20 cellular contexts compared by ENCODE assay signal in the genomic region with DNA sequence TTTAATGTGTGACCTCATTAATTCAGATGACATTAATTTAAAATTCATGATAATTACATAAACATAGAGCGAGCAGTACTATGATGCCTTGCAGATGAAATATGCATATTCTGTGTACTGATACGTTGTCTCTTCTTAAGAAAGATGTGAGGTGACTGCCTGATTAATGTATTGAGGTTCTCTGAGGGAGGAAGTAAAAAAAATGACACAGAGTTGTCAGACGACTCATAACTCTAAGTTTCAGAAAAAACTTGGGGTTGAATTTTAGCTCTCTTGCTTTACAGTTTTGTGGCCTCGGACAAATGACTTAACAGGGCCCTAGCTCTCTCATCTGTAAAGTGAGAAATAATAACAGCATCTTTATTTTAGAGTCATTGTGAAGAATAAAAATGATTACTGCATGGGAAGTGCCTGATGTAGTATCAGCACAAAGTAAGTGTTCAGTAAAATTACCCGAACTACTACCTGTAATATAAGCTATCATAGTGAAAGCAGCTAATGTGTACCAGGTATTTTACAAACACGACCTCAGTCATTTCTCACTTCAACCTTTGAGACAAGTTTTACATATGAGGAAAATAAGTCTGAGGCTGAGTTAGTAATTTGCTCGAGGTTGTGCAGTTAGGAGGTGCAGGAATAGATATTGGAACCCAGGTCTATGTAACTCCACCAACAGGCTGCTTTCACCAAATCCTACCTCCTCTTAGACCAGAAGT.
"Had no signal": no experiment of that assay in that cellular context is flagged by ENCODE, and none has a peak within 500 bp of the region (broad histone marks: within the 10 kb centered on the region; RNA-seq: fewer than 3 reads in every experiment).

No MANE protein-coding gene starts in this region.

- H3K9me3 ChIP-seq: colonic mucosa, lower lobe of right lung, mucosa of descending colon had no signal

- ATAC-seq: effector memory CD8-positive, alpha-beta T cell; esophagus mucosa; foreskin keratinocyte; gastroesophageal sphincter; heart right ventricle; left cardiac atrium; left lung; left ventricle myocardium superior; lower lobe of right lung; mucosa of descending colon had no signal

- H3K36me3 ChIP-seq: colonic mucosa, gastroesophageal sphincter, heart right ventricle, left lung, lower lobe of right lung had no signal

- DNase-seq: colonic mucosa; cortex of kidney; effector CD8-positive, alpha-beta T cell; effector memory CD8-positive, alpha-beta T cell; endodermal cell; erythroblast; foreskin keratinocyte; glutamatergic neuron; heart right ventricle; hippocampal formation; left cardiac atrium; left lung; left ventricle myocardium superior; lower lobe of right lung; mesenchymal stem cell; mucosa of descending colon; naive B cell had no signal

- H3K27me3 ChIP-seq: colonic mucosa, left lung had no signal

- H3K4me1 ChIP-seq: colonic mucosa, foreskin keratinocyte, gastroesophageal sphincter, heart right ventricle, left lung, lower lobe of right lung had no signal

- H3K4me3 ChIP-seq: colonic mucosa, gastroesophageal sphincter, heart right ventricle, left lung, lower lobe of right lung, mucosa of descending colon had no signal

- H3K27ac ChIP-seq: colonic mucosa, epithelial cell of prostate, foreskin keratinocyte, gastroesophageal sphincter, heart right ventricle, left lung, lower lobe of right lung had no signal
